2 cellular contexts compared by ENCODE assay signal in the genomic region with DNA sequence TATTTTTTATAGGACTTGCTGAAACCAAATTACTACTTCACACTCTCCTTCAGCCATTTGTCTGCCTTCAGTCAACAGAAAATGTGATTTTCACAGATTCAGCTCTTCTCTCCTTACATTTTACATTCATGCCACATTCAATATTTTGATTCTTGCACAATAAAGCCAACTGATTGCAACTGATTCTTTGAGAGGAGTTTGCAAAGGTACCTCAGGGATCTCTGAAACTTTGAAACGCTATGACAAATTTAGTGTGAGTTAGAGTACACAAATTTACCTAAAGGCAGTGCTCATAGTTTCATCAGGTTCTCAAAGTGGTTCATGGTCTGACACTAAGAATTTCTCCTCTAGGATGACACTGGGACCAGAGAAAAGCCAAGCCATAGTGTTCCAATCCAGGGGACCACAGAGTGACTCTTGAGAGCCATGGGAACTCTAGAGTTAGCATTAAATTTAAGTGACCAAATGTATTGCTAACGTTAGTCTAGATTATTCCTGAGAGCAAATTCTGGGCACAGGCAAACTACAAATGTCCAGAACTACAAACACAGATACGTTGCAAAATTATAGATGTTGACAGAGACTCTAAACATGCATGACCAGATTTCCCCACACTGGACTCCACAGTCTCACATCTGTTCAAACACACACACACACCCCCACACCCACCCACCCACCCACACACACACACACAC.
A peak's percentile ranks its signal among the peaks of the same experiment; 100 is the strongest.
TF ChIP-seq lines count a peak whose summit lies in the region.

No MANE protein-coding gene starts in this region.

TF ChIP-seq in IMR-90, 13 proteins besides CTCF, POLR2A, EP300 and RAD21:
- TF ChIP-seq MXI1 (IDR thresholded peaks at IDR 0.05; ENCODE audit: borderline replicate concordance, low read depth, low read length) (no peak), CEBPB (IDR thresholded peaks at IDR 0.05; ENCODE audit: low read depth, low read length) (peak; percentile 22; the same call in 1 of the 2 replicates), BHLHE40 (IDR thresholded peaks at IDR 0.05; ENCODE audit: low read depth, low read length) (no peak)
TF ChIP-seq in IMR-90: peak in this region for 1.

TF ChIP-seq in liver, 16 proteins besides CTCF, POLR2A, EP300 and RAD21:
- TF ChIP-seq SP1 (IDR thresholded peaks at IDR 0.05) = peak; percentile 35
- peak in 1 of 2 donors; percentile 34 for TF ChIP-seq HNF4A (conservative IDR thresholded peaks at IDR 0.05)
- TF ChIP-seq RXRA (IDR thresholded peaks at IDR 0.05) = peak in 1 of 2 donors; percentile 13
- no peak for TF ChIP-seq EGR1 (IDR thresholded peaks at IDR 0.05; ENCODE audit: low read depth in 2 of 2)
